Comparison of ENCODE assay signal across 23 cellular contexts in the genomic region with DNA sequence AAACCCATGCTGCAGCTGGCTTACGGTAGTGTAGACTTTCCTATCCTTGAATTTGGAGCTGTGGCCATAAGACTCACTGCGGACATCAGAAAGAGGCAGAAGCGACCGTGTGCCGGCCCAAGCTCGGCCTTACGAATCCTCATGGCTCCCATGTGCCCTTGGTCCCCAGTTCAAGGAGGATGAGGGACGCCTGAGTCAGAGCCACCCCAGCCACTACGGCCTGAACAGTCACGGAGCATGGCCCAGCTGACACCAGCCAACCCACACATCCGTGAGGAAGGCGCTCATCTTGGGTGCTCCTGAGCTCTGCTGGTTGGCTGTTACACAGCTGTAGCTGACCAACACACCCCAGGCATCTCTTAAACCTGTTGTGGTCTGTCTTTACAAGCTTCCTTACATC.
"Had no signal": no experiment of that assay in that cellular context is flagged by ENCODE, and none has a peak within 500 bp of the region (broad histone marks: within the 10 kb centered on the region; RNA-seq: fewer than 3 reads in every experiment).

No MANE protein-coding gene starts in this region.

- H3K9me3 Mint-ChIP-seq: stimulated activated naive CD8-positive, alpha-beta T cell treated with anti-CD3 and anti-CD28 coated beads, Interleukin-15, amount 100 ng/mL, for 72 hours had no signal

- H2AFZ ChIP-seq: parathyroid adenoma had no signal

- H3K27me3 Mint-ChIP-seq: stimulated activated naive B cell treated with anti-CD40 and anti-IgM and Interleukin-4, amounts not matched to agents 10 μg/mL and 1 μg/mL and 100 μg/mL, for 72 hours; stimulated activated naive CD8-positive, alpha-beta T cell treated with anti-CD3 and anti-CD28 coated beads, Interleukin-15, amount 100 ng/mL, for 72 hours had no signal

- H3K4me1 ChIP-seq: spleen had no signal

- DNase-seq: cortex of kidney; dorsolateral prefrontal cortex; effector CD8-positive, alpha-beta T cell; gastrocnemius medialis; heart right ventricle; hypothalamus; psoas muscle; retina; spleen; stimulated activated CD4-positive, alpha-beta T cell treated with anti-CD3 and anti-CD28 coated beads, Interleukin-15, amount 100 ng/mL, for 24 hours; stimulated activated CD4-positive, alpha-beta T cell treated with anti-CD3 and anti-CD28 coated beads, Interleukin-1b, Interleukin-23, amount 100 ng/mL, for 48 hours; stimulated activated CD4-positive, alpha-beta T cell treated with anti-CD3 and anti-CD28 coated beads, Interleukin-4, amount 100 ng/mL, for 24 hours; stimulated activated naive B cell treated with anti-CD40 and anti-IgM and Interleukin-4, amounts not matched to agents 10 μg/mL and 1 μg/mL and 100 μg/mL, for 72 hours; stimulated activated naive CD8-positive, alpha-beta T cell treated with anti-CD3 and anti-CD28 coated beads, Interleukin-15, amount 100 ng/mL, for 72 hours; substantia nigra; transverse colon had no signal

- H3K4me3 ChIP-seq: dorsolateral prefrontal cortex, gastrocnemius medialis, heart right ventricle, psoas muscle, spleen, thoracic aorta, transverse colon had no signal

- H3K9ac ChIP-seq: parathyroid adenoma had no signal

- ATAC-seq: esophagus mucosa; gastrocnemius medialis; heart right ventricle; left lobe of liver; psoas muscle; sciatic nerve; stimulated activated naive B cell treated with anti-CD40 and anti-IgM and Interleukin-4, amounts not matched to agents 10 μg/mL and 1 μg/mL and 100 μg/mL, for 72 hours; stimulated activated naive CD8-positive, alpha-beta T cell treated with anti-CD3 and anti-CD28 coated beads, Interleukin-15, amount 100 ng/mL, for 72 hours had no signal

- H3K9me3 ChIP-seq: gastrocnemius medialis, thoracic aorta, transverse colon had no signal

- H3K27ac Mint-ChIP-seq: mesothelial cell of epicardium; stimulated activated naive B cell treated with anti-CD40 and anti-IgM and Interleukin-4, amounts not matched to agents 10 μg/mL and 1 μg/mL and 100 μg/mL, for 72 hours had no signal

- H3K27ac ChIP-seq: dorsolateral prefrontal cortex, gastrocnemius medialis, heart right ventricle, parathyroid adenoma, psoas muscle, spleen, thoracic aorta had no signal

- H3K27me3 ChIP-seq: dorsolateral prefrontal cortex, gastrocnemius medialis, heart right ventricle, spleen, transverse colon had no signal

- H3K4me3 Mint-ChIP-seq: mesothelial cell of epicardium; nephron; stimulated activated naive B cell treated with anti-CD40 and anti-IgM and Interleukin-4, amounts not matched to agents 10 μg/mL and 1 μg/mL and 100 μg/mL, for 72 hours; stimulated activated naive CD8-positive, alpha-beta T cell treated with anti-CD3 and anti-CD28 coated beads, Interleukin-15, amount 100 ng/mL, for 72 hours had no signal
